12 cellular contexts compared by ENCODE assay signal in the genomic region with DNA sequence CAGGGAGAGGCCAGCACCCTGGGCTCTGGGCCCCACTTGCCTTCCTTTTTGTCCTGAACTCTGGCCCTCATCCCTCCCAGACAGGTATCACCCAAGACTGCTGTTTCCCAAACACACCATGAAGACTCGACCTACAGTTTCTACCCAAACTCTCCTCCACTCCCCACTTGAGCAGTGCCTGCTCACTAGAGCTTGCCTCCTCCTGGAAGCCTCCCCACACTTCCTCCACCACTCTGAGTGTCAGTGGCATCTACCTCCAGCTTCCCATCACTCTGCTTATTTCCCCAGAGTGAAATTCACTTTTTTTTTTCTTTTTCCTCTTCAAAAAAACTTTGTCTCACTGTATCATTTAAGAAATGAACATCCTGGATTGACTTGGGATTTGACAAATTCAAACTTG.
DNase-seq lines count a peak whose midpoint lies in the region; ATAC-seq and TF ChIP-seq lines count a peak whose summit lies in the region.
"Had no signal": no experiment of that assay in that cellular context is flagged by ENCODE, and none has a peak within 500 bp of the region (broad histone marks: within the 10 kb centered on the region; RNA-seq: fewer than 3 reads in every experiment).

No MANE protein-coding gene starts in this region.

- H3K36me3 Mint-ChIP-seq in activated T-cell treated with anti-CD3 and anti-CD28 coated beads, Interleukin-2, amount 50 U/mL, for 72 hours (ENCODE audit: insufficient read depth in 2 of 2), result peaks cover 0 to 3% of the 10 kb centered on the region in 2 donors

- H3K4me3 Mint-ChIP-seq in activated T-cell treated with anti-CD3 and anti-CD28 coated beads, Interleukin-2, amount 50 U/mL, for 72 hours, result peak overlapping the region; percentile 79 to 89
- H3K4me3 Mint-ChIP-seq in stimulated activated naive CD8-positive, alpha-beta T cell treated with anti-CD3 and anti-CD28 coated beads, Interleukin-15, amount 100 ng/mL, for 72 hours, result peak overlapping the region; percentile 67 to 86

- peak overlapping the region; percentile 73 to 95 (median 92) for H3K27ac ChIP-seq in Peyer's patch
- peak overlapping the region; percentile 95 for H3K27ac ChIP-seq in effector memory CD4-positive, alpha-beta T cell (ENCODE audit: insufficient read depth, low read length, poor library complexity, severe bottlenecking)

- no peak for ATAC-seq in activated T-cell treated with anti-CD3 and anti-CD28 coated beads, Interleukin-2, amount 50 U/mL, for 72 hours (replicated peaks in 1 of 2)
- no peak for ATAC-seq in stimulated activated naive CD8-positive, alpha-beta T cell treated with anti-CD3 and anti-CD28 coated beads, Interleukin-15, amount 100 ng/mL, for 72 hours

- no peaks in the 10 kb centered on the region for H3K27me3 ChIP-seq in Peyer's patch
- no peaks in the 10 kb centered on the region for H3K27me3 ChIP-seq in effector memory CD4-positive, alpha-beta T cell (replicated peaks; ENCODE audit: control insufficient read depth, insufficient read depth, low read length, poor library complexity, severe bottlenecking)
- H3K27me3 ChIP-seq: adrenal gland, vagina had no signal

- no peaks in the 10 kb centered on the region for H3K36me3 ChIP-seq in Peyer's patch
- H3K36me3 ChIP-seq in effector memory CD4-positive, alpha-beta T cell (ENCODE audit: control insufficient read depth, insufficient read depth, low read length), result peaks cover 4% of the 10 kb centered on the region
- H3K36me3 ChIP-seq: adrenal gland, vagina had no signal

- H3K4me3 ChIP-seq in Peyer's patch, result no peak overlapping the region
- H3K4me3 ChIP-seq in effector memory CD4-positive, alpha-beta T cell (ENCODE audit: insufficient read depth, low read depth, low read length, poor library complexity, severe bottlenecking), result no peak overlapping the region
- H3K4me3 ChIP-seq: adrenal gland, vagina had no signal

- TF ChIP-seq CTCF in Peyer's patch (IDR thresholded peaks at IDR 0.05), result no peak

- no peak for TF ChIP-seq POLR2A in Peyer's patch (IDR thresholded peaks at IDR 0.05)

- H3K4me1 ChIP-seq in Peyer's patch, result peaks cover 0 to 68% (median 47%) of the 10 kb centered on the region in 4 donors
- H3K4me1 ChIP-seq in effector memory CD4-positive, alpha-beta T cell (ENCODE audit: control insufficient read depth, insufficient read depth, low read length, poor library complexity, severe bottlenecking), result peaks cover 97% of the 10 kb centered on the region

- H3K27ac Mint-ChIP-seq in activated T-cell treated with anti-CD3 and anti-CD28 coated beads, Interleukin-2, amount 50 U/mL, for 72 hours, result peak overlapping the region; percentile 90
- H3K27ac Mint-ChIP-seq in stimulated activated naive CD8-positive, alpha-beta T cell treated with anti-CD3 and anti-CD28 coated beads, Interleukin-15, amount 100 ng/mL, for 72 hours, result peak overlapping the region; percentile 64 to 88

- DNase-seq in activated T-cell treated with anti-CD3 and anti-CD28 coated beads, Interleukin-2, amount 50 U/mL, for 72 hours, result no peak
- no peak for DNase-seq in activated T-cell treated with anti-CD3 and anti-CD28 coated beads for 4 hours
- no peak for DNase-seq in Peyer's patch
- no peak for DNase-seq in effector memory CD4-positive, alpha-beta T cell
- DNase-seq in stimulated activated naive CD8-positive, alpha-beta T cell treated with anti-CD3 and anti-CD28 coated beads, Interleukin-15, amount 100 ng/mL, for 72 hours, result no peak
- DNase-seq in NCI-H146 (lab: John Stamatoyannopoulos, UW), result no peak
- no peak for DNase-seq in cerebellar nuclear complex (lab: John Stamatoyannopoulos, UW)
- DNase-seq in AG08395 (ENCODE audit: low spot score), result no peak
- DNase-seq: NCI-H187, SK-N-SH had no signal

- H3K9me3 Mint-ChIP-seq in activated T-cell treated with anti-CD3 and anti-CD28 coated beads, Interleukin-2, amount 50 U/mL, for 72 hours, result no peaks in the 10 kb centered on the region
- no peaks in the 10 kb centered on the region for H3K9me3 Mint-ChIP-seq in stimulated activated naive CD8-positive, alpha-beta T cell treated with anti-CD3 and anti-CD28 coated beads, Interleukin-15, amount 100 ng/mL, for 72 hours

- peaks cover 91% of the 10 kb centered on the region for H3K4me1 Mint-ChIP-seq in activated T-cell treated with anti-CD3 and anti-CD28 coated beads, Interleukin-2, amount 50 U/mL, for 72 hours (ENCODE audit: low read depth)
- H3K4me1 Mint-ChIP-seq in stimulated activated naive CD8-positive, alpha-beta T cell treated with anti-CD3 and anti-CD28 coated beads, Interleukin-15, amount 100 ng/mL, for 72 hours, result peaks cover 97% of the 10 kb centered on the region

- no peaks in the 10 kb centered on the region for H3K9me3 ChIP-seq in Peyer's patch
- no peaks in the 10 kb centered on the region for H3K9me3 ChIP-seq in effector memory CD4-positive, alpha-beta T cell (ENCODE audit: control insufficient read depth, low read length)
- H3K9me3 ChIP-seq: adrenal gland, SK-N-SH, vagina had no signal

- no peaks in the 10 kb centered on the region for H3K27me3 Mint-ChIP-seq in activated T-cell treated with anti-CD3 and anti-CD28 coated beads, Interleukin-2, amount 50 U/mL, for 72 hours (ENCODE audit: low read depth)
- H3K27me3 Mint-ChIP-seq in stimulated activated naive CD8-positive, alpha-beta T cell treated with anti-CD3 and anti-CD28 coated beads, Interleukin-15, amount 100 ng/mL, for 72 hours, result no peaks in the 10 kb centered on the region
